In the genomic region with DNA sequence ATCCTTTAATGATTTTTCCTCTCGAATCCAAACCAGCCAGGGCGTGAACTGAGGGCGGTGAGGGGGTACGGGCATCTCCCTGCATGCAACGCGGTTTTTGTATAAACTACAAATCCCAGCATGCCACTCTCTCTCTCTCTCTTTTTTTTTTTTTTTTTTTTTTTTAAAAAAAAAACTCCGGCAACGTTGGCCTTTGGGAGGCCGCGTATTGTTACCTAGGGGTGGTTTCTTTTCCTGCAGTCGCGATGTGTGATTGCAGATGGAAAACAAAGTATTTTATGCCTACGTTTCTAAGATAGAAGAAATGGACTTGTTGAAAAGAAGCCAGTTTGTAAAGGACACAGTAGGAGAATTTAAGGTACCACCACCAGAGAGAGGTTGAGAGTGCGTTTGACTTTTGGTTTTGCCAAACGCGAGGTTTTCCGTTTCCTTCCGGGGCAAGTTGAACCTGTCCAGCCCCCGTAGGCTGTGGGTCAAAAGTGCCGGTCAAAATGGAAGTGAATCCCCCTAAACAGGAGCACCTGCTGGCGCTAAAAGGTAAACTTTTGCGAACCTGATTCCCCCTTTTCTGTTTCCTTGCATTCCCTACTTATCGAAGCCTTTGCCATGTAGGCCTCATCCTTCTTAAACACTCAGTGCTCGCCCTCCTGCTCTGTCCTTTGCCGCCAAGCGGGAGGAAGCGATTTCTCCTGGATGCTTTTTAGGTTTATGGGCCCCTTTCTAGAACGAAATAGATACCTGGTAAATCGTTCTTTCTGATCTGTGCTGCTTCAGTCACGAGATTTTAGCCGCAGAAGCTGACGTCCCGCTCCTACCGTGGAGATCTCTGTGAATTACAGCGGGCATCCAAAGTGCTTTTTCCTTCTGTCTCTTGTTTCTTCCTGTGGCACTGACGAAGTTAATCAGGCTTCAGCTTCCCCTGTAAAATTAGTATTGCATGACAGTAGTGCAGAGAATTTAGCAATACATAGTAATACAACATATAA, we compare ENCODE assay signal across 1 cellular context.
A peak's percentile ranks its signal among the peaks of the same experiment; 100 is the strongest.
TF ChIP-seq lines count a peak whose summit lies in the region.

A gene with protein sequence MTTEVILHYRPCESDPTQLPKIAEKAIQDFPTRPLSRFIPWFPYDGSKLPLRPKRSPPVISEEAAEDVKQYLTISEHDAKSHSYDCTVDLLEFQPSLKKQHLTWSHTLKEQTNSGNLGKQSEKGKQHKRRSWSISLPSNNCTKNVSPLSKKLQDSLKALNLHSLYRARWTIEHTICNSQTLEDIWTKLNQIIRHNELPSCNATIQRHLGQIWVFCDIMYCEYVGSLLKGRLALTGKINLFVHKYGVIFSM (plus strand): TSS at position 458 of the 986 bp plus-strand sequence. CDS start 4,561 bp downstream, outside the sequence.
A gene with protein sequence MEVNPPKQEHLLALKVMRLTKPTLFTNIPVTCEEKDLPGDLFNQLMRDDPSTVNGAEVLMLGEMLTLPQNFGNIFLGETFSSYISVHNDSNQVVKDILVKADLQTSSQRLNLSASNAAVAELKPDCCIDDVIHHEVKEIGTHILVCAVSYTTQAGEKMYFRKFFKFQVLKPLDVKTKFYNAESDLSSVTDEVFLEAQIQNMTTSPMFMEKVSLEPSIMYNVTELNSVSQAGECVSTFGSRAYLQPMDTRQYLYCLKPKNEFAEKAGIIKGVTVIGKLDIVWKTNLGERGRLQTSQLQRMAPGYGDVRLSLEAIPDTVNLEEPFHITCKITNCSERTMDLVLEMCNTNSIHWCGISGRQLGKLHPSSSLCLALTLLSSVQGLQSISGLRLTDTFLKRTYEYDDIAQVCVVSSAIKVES (plus strand): TSS at position 458 of the 986 bp plus-strand sequence. CDS start 34 bp downstream, at position 492.

TF ChIP-seq in K562, 482 proteins besides CTCF, POLR2A, EP300 and RAD21 (continued from another document and continues in another):
- TF ChIP-seq, protein P1, sequence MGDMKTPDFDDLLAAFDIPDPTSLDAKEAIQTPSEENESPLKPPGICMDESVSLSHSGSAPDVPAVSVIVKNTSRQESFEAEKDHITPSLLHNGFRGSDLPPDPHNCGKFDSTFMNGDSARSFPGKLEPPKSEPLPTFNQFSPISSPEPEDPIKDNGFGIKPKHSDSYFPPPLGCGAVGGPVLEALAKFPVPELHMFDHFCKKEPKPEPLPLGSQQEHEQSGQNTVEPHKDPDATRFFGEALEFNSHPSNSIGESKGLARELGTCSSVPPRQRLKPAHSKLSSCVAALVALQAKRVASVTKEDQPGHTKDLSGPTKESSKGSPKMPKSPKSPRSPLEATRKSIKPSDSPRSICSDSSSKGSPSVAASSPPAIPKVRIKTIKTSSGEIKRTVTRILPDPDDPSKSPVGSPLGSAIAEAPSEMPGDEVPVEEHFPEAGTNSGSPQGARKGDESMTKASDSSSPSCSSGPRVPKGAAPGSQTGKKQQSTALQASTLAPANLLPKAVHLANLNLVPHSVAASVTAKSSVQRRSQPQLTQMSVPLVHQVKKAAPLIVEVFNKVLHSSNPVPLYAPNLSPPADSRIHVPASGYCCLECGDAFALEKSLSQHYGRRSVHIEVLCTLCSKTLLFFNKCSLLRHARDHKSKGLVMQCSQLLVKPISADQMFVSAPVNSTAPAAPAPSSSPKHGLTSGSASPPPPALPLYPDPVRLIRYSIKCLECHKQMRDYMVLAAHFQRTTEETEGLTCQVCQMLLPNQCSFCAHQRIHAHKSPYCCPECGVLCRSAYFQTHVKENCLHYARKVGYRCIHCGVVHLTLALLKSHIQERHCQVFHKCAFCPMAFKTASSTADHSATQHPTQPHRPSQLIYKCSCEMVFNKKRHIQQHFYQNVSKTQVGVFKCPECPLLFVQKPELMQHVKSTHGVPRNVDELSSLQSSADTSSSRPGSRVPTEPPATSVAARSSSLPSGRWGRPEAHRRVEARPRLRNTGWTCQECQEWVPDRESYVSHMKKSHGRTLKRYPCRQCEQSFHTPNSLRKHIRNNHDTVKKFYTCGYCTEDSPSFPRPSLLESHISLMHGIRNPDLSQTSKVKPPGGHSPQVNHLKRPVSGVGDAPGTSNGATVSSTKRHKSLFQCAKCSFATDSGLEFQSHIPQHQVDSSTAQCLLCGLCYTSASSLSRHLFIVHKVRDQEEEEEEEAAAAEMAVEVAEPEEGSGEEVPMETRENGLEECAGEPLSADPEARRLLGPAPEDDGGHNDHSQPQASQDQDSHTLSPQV (IDR thresholded peaks at IDR 0.05) = peak; percentile 14; the same call in 1 of the 2 replicates
- TF ChIP-seq CREM (IDR thresholded peaks at IDR 0.05; ENCODE audit: low read depth) = peak; percentile 47; the same call in 1 of the 2 replicates
- TF ChIP-seq HNRNPK (IDR thresholded peaks at IDR 0.05; ENCODE audit: low read depth, low read length, poor library complexity, severe bottlenecking) = no peak
- TF ChIP-seq MAZ (CRISPR knock-in tag; conservative IDR thresholded peaks at IDR 0.05 in 1 of 2, IDR thresholded peaks at IDR 0.05 in 1 of 2) = peak; percentile 24 to 48; a peak in 3 of 4 replicates
- peak; percentile 13 to 21; a peak in 2 of 4 replicates for TF ChIP-seq FOXK2 (conservative IDR thresholded peaks at IDR 0.05 in 1 of 2, IDR thresholded peaks at IDR 0.05 in 1 of 2; ENCODE audit: low read depth in 2 of 2)
- TF ChIP-seq, protein P2, sequence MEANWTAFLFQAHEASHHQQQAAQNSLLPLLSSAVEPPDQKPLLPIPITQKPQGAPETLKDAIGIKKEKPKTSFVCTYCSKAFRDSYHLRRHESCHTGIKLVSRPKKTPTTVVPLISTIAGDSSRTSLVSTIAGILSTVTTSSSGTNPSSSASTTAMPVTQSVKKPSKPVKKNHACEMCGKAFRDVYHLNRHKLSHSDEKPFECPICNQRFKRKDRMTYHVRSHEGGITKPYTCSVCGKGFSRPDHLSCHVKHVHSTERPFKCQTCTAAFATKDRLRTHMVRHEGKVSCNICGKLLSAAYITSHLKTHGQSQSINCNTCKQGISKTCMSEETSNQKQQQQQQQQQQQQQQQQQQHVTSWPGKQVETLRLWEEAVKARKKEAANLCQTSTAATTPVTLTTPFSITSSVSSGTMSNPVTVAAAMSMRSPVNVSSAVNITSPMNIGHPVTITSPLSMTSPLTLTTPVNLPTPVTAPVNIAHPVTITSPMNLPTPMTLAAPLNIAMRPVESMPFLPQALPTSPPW (CRISPR knock-in tag; IDR thresholded peaks at IDR 0.05) = peak; percentile 81
- TF ChIP-seq, protein P3, sequence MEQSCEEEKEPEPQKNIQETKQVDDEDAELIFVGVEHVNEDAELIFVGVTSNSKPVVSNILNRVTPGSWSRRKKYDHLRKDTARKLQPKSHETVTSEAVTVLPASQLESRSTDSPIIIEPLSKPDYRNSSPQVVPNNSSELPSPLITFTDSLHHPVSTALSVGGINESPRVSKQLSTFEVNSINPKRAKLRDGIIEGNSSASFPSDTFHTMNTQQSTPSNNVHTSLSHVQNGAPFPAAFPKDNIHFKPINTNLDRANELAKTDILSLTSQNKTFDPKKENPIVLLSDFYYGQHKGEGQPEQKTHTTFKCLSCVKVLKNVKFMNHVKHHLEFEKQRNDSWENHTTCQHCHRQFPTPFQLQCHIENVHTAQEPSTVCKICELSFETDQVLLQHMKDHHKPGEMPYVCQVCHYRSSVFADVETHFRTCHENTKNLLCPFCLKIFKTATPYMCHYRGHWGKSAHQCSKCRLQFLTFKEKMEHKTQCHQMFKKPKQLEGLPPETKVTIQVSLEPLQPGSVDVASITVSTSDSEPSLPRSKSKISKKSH (CRISPR knock-in tag; IDR thresholded peaks at IDR 0.05) = no peak
- TF ChIP-seq, protein P4, sequence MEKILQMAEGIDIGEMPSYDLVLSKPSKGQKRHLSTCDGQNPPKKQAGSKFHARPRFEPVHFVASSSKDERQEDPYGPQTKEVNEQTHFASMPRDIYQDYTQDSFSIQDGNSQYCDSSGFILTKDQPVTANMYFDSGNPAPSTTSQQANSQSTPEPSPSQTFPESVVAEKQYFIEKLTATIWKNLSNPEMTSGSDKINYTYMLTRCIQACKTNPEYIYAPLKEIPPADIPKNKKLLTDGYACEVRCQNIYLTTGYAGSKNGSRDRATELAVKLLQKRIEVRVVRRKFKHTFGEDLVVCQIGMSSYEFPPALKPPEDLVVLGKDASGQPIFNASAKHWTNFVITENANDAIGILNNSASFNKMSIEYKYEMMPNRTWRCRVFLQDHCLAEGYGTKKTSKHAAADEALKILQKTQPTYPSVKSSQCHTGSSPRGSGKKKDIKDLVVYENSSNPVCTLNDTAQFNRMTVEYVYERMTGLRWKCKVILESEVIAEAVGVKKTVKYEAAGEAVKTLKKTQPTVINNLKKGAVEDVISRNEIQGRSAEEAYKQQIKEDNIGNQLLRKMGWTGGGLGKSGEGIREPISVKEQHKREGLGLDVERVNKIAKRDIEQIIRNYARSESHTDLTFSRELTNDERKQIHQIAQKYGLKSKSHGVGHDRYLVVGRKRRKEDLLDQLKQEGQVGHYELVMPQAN (IDR thresholded peaks at IDR 0.05; ENCODE audit: borderline replicate concordance) = peak; percentile 90
- TF ChIP-seq RFX5 (IDR thresholded peaks at IDR 0.05; ENCODE audit: low read depth, low read length) = no peak
- peak; percentile 22; the same call in 1 of the 2 replicates for TF ChIP-seq PML (IDR thresholded peaks at IDR 0.05; ENCODE audit: low read length)
- 0 out of 2 replicates have a peak, but pooled peaks have one; percentile 13 for TF ChIP-seq ELF4 (CRISPR knock-in tag; IDR thresholded peaks at IDR 0.05)
- no peak for TF ChIP-seq CBFB (CRISPR knock-in tag; IDR thresholded peaks at IDR 0.05)
- TF ChIP-seq, protein P5, sequence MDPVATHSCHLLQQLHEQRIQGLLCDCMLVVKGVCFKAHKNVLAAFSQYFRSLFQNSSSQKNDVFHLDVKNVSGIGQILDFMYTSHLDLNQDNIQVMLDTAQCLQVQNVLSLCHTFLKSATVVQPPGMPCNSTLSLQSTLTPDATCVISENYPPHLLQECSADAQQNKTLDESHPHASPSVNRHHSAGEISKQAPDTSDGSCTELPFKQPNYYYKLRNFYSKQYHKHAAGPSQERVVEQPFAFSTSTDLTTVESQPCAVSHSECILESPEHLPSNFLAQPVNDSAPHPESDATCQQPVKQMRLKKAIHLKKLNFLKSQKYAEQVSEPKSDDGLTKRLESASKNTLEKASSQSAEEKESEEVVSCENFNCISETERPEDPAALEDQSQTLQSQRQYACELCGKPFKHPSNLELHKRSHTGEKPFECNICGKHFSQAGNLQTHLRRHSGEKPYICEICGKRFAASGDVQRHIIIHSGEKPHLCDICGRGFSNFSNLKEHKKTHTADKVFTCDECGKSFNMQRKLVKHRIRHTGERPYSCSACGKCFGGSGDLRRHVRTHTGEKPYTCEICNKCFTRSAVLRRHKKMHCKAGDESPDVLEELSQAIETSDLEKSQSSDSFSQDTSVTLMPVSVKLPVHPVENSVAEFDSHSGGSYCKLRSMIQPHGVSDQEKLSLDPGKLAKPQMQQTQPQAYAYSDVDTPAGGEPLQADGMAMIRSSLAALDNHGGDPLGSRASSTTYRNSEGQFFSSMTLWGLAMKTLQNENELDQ (CRISPR knock-in tag; IDR thresholded peaks at IDR 0.05; ENCODE audit: borderline replicate concordance) = no peak
- no peak for TF ChIP-seq TCF3 (CRISPR knock-in tag; IDR thresholded peaks at IDR 0.05)
- no peak for TF ChIP-seq STAG1 (CRISPR knock-in tag; IDR thresholded peaks at IDR 0.05; ENCODE audit: borderline replicate concordance)
- TF ChIP-seq, protein P6, sequence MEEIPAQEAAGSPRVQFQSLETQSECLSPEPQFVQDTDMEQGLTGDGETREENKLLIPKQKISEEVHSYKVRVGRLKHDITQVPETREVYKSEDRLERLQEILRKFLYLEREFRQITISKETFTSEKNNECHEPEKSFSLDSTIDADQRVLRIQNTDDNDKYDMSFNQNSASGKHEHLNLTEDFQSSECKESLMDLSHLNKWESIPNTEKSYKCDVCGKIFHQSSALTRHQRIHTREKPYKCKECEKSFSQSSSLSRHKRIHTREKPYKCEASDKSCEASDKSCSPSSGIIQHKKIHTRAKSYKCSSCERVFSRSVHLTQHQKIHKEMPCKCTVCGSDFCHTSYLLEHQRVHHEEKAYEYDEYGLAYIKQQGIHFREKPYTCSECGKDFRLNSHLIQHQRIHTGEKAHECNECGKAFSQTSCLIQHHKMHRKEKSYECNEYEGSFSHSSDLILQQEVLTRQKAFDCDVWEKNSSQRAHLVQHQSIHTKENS (CRISPR knock-in tag; IDR thresholded peaks at IDR 0.05) = no peak
- TF ChIP-seq SRSF7 (optimal IDR thresholded peaks at IDR 0.05; ENCODE audit: low read depth, low read length) = no peak
- TF ChIP-seq, protein P7, sequence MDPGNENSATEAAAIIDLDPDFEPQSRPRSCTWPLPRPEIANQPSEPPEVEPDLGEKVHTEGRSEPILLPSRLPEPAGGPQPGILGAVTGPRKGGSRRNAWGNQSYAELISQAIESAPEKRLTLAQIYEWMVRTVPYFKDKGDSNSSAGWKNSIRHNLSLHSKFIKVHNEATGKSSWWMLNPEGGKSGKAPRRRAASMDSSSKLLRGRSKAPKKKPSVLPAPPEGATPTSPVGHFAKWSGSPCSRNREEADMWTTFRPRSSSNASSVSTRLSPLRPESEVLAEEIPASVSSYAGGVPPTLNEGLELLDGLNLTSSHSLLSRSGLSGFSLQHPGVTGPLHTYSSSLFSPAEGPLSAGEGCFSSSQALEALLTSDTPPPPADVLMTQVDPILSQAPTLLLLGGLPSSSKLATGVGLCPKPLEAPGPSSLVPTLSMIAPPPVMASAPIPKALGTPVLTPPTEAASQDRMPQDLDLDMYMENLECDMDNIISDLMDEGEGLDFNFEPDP (CRISPR knock-in tag; IDR thresholded peaks at IDR 0.05) = no peak
- TF ChIP-seq C11orf30 (IDR thresholded peaks at IDR 0.05; ENCODE audit: low read depth) = peak; percentile 91
- TF ChIP-seq ZNF77 (CRISPR knock-in tag; IDR thresholded peaks at IDR 0.05) = no peak
- no peak for TF ChIP-seq RHOXF2B (CRISPR knock-in tag; conservative IDR thresholded peaks at IDR 0.05)
- TF ChIP-seq RBM34 (IDR thresholded peaks at IDR 0.05; ENCODE audit: borderline replicate concordance, insufficient read depth, low read length) = no peak
- TF ChIP-seq NCOA1 (IDR thresholded peaks at IDR 0.05; ENCODE audit: low read depth) = no peak
- no peak for TF ChIP-seq MEIS2 (IDR thresholded peaks at IDR 0.05; ENCODE audit: partially characterized antibody)
- TF ChIP-seq NFATC3 (IDR thresholded peaks at IDR 0.05) = no peak
- TF ChIP-seq, protein P8, sequence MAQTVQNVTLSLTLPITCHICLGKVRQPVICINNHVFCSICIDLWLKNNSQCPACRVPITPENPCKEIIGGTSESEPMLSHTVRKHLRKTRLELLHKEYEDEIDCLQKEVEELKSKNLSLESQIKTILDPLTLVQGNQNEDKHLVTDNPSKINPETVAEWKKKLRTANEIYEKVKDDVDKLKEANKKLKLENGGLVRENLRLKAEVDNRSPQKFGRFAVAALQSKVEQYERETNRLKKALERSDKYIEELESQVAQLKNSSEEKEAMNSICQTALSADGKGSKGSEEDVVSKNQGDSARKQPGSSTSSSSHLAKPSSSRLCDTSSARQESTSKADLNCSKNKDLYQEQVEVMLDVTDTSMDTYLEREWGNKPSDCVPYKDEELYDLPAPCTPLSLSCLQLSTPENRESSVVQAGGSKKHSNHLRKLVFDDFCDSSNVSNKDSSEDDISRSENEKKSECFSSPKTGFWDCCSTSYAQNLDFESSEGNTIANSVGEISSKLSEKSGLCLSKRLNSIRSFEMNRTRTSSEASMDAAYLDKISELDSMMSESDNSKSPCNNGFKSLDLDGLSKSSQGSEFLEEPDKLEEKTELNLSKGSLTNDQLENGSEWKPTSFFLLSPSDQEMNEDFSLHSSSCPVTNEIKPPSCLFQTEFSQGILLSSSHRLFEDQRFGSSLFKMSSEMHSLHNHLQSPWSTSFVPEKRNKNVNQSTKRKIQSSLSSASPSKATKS (CRISPR knock-in tag; IDR thresholded peaks at IDR 0.05) = no peak
- TF ChIP-seq, protein P9, sequence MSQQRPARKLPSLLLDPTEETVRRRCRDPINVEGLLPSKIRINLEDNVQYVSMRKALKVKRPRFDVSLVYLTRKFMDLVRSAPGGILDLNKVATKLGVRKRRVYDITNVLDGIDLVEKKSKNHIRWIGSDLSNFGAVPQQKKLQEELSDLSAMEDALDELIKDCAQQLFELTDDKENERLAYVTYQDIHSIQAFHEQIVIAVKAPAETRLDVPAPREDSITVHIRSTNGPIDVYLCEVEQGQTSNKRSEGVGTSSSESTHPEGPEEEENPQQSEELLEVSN (IDR thresholded peaks at IDR 0.05; ENCODE audit: borderline replicate concordance in 1 of 2, extremely low read depth in 1 of 2, insufficient read depth in 1 of 2, insufficient read length in 1 of 2, low read depth in 1 of 2, low read length in 1 of 2, poor library complexity in 1 of 2, severe bottlenecking in 1 of 2) = peak; percentile 28 to 36
- TF ChIP-seq NCOA2 (IDR thresholded peaks at IDR 0.05; ENCODE audit: partially characterized antibody in 2 of 2) = no peak
- TF ChIP-seq ZFP1 (CRISPR knock-in tag; IDR thresholded peaks at IDR 0.05) = no peak
